In the genomic region with DNA sequence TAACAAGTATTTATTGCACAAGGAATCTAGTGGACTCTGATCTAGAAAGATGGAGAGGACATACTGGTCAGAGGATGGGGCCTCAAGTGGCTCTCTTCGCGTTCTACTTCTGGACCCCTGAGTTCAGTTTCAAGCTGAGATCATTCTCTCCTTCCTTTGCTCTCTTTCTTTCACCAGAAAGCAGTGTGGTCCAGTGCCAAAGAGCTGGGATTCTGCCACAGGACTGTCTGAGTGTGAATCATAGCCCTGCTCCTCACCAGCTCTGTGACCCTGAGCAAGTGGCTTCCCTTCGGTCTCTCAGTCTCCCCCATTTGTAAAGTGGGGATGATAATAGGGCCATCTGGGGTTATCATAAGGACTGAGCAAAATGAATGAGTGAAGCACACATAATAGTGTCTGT, we compare ENCODE assay signal across 16 cellular contexts.
DNase-seq lines count a peak whose midpoint lies in the region; ATAC-seq, FAIRE-seq and TF ChIP-seq lines count a peak whose summit lies in the region.
"Had no signal": no experiment of that assay in that cellular context is flagged by ENCODE, and none has a peak within 500 bp of the region (broad histone marks: within the 10 kb centered on the region; RNA-seq: fewer than 3 reads in every experiment).

No MANE protein-coding gene starts in this region.

- H3K79me1 ChIP-seq in IMR-90 (ENCODE audit: low read depth in 1 of 2, low read length in 2 of 2), result no peaks in the 10 kb centered on the region

- no peak for TF ChIP-seq POLR2A in IMR-90 (IDR thresholded peaks at IDR 0.05; ENCODE audit: low read depth, low read length)

- H4K8ac ChIP-seq in IMR-90 (ENCODE audit: low read depth in 2 of 2, low read length in 2 of 2), result peak overlapping the region in 1 of 2 experiments; percentile 9; a peak in 1 of 4 replicates

- H3K27ac Mint-ChIP-seq in astrocyte (ENCODE audit: unreplicated experiment), result no peak overlapping the region
- no peak overlapping the region for H3K27ac Mint-ChIP-seq in natural killer cell treated with Interleukin-12 subunit alpha and Interleukin-12 subunit beta and Interleukin-15 and Interleukin-18, amount 100 ng/mL, for 72 hours
- H3K27ac Mint-ChIP-seq: CD14-positive monocyte, IgD-negative memory B cell had no signal

- H4K20me1 ChIP-seq in IMR-90 (ENCODE audit: insufficient read depth, low read length) (no peaks in the 10 kb centered on the region), astrocyte (ENCODE audit: insufficient read depth, low read length) (no peaks in the 10 kb centered on the region), keratinocyte (ENCODE audit: control insufficient read depth, extremely low read depth, insufficient read depth, low read length) (no peaks in the 10 kb centered on the region)

- H2BK5ac ChIP-seq in IMR-90 (ENCODE audit: low read depth, low read length, poor library complexity, severe bottlenecking), result no peak overlapping the region

- BruUV-seq in IMR-90 (replicated peaks; lab: Mats Ljungman, UMichigan), result no TSS peak

- H2BK20ac ChIP-seq in IMR-90 (ENCODE audit: low read depth, low read length), result no peak overlapping the region

- no peak for TF ChIP-seq RAD21 in IMR-90 (IDR thresholded peaks at IDR 0.05; ENCODE audit: low read length)

- FAIRE-seq in astrocyte (lab: Jason Lieb, UNC), result peak; percentile 20
- FAIRE-seq in keratinocyte (lab: Jason Lieb, UNC), result peak; percentile 41

- no peak overlapping the region for H2BK15ac ChIP-seq in IMR-90 (ENCODE audit: low read depth, low read length)

- TF ChIP-seq CTCF in IMR-90 (conservative IDR thresholded peaks at IDR 0.05; ENCODE audit: low read depth, low read length) (no peak), astrocyte (IDR thresholded peaks at IDR 0.05; ENCODE audit: insufficient read depth, low read depth, low read length) (no peak), keratinocyte (optimal IDR thresholded peaks at IDR 0.05 in 1 of 3, IDR thresholded peaks at IDR 0.05 in 1 of 3, conservative IDR thresholded peaks at IDR 0.05 in 1 of 3; ENCODE audit: extremely low read depth in 1 of 3, insufficient read depth in 2 of 3, low read length in 3 of 3) (no peak)

- H4K91ac ChIP-seq in IMR-90 (ENCODE audit: insufficient read depth, low read depth, low read length), result no peak overlapping the region

- H3K4me3 Mint-ChIP-seq in astrocyte (ENCODE audit: unreplicated experiment), result no peak overlapping the region
- H3K4me3 Mint-ChIP-seq in natural killer cell treated with Interleukin-12 subunit alpha and Interleukin-12 subunit beta and Interleukin-15 and Interleukin-18, amount 100 ng/mL, for 72 hours, result no peak overlapping the region
- H3K4me3 Mint-ChIP-seq: CD14-positive monocyte, IgD-negative memory B cell had no signal

- H3K27me3 ChIP-seq in IMR-90 (ENCODE audit: control insufficient read depth, insufficient read depth, low read length) (no peaks in the 10 kb centered on the region), astrocyte (ENCODE audit: insufficient read depth, low read length) (no peaks in the 10 kb centered on the region), keratinocyte (ENCODE audit: control insufficient read depth, extremely low read depth, insufficient read depth, low read length) (no peaks in the 10 kb centered on the region)

- H3K9me1 ChIP-seq in IMR-90 (ENCODE audit: insufficient read depth, low read length) (no peaks in the 10 kb centered on the region; the same call in 1 of the 2 replicates), keratinocyte (ENCODE audit: control insufficient read depth, extremely low read depth, insufficient read depth, low read length) (no peaks in the 10 kb centered on the region)

- H3K4ac ChIP-seq in IMR-90 (ENCODE audit: low read depth, low read length), result no peak overlapping the region

- H3K9ac ChIP-seq in IMR-90 (ENCODE audit: low read depth, low read length) (no peak overlapping the region), astrocyte (ENCODE audit: low read length) (no peak overlapping the region), keratinocyte (ENCODE audit: control insufficient read depth, extremely low read depth, insufficient read depth, low read length) (no peak overlapping the region)

- H3K9me3 Mint-ChIP-seq in astrocyte (ENCODE audit: unreplicated experiment), result no peaks in the 10 kb centered on the region
- H3K9me3 Mint-ChIP-seq in natural killer cell treated with Interleukin-12 subunit alpha and Interleukin-12 subunit beta and Interleukin-15 and Interleukin-18, amount 100 ng/mL, for 72 hours, result peaks cover 12% of the 10 kb centered on the region
- H3K9me3 Mint-ChIP-seq: IgD-negative memory B cell had no signal

- H3K4me1 Mint-ChIP-seq in astrocyte (ENCODE audit: low read depth, unreplicated experiment), result peaks cover 8% of the 10 kb centered on the region
- H3K4me1 Mint-ChIP-seq in natural killer cell treated with Interleukin-12 subunit alpha and Interleukin-12 subunit beta and Interleukin-15 and Interleukin-18, amount 100 ng/mL, for 72 hours (ENCODE audit: low read depth in 2 of 2), result no peaks in the 10 kb centered on the region
- H3K4me1 Mint-ChIP-seq: CD14-positive monocyte had no signal

- no peak overlapping the region for H3K56ac ChIP-seq in IMR-90 (ENCODE audit: extremely low read depth, insufficient read depth, low read length)

- H2AK5ac ChIP-seq in IMR-90 (ENCODE audit: low read depth, low read length), result no peak overlapping the region

- in situ Hi-C loops in IMR-90 (cut with MboI; ENCODE audit: low sequenced_read_pairs), result no loop called here

- no peak overlapping the region for H3K14ac ChIP-seq in IMR-90 (replicated peaks; ENCODE audit: low read depth, low read length)

- H3K4me3 ChIP-seq in IMR-90 (ENCODE audit: insufficient read depth, low read depth, low read length) (no peak overlapping the region), astrocyte (ENCODE audit: insufficient read depth, low read depth, low read length) (no peak overlapping the region), keratinocyte (ENCODE audit: control insufficient read depth in 2 of 3, extremely low read depth in 1 of 3, insufficient read depth in 2 of 3, low read depth in 1 of 3, low read length in 3 of 3) (no peak overlapping the region)

- dilution Hi-C loops in IMR-90 (cut with HindIII; ENCODE audit: low sequenced_read_pairs, unreplicated experiment) (no loop called here), keratinocyte (cut with MboI; ENCODE audit: extremely low pct_ligation_motif_present, low sequenced_read_pairs) (no loop called here)

- H3K27me3 Mint-ChIP-seq in astrocyte (ENCODE audit: low read depth, unreplicated experiment), result no peaks in the 10 kb centered on the region
- H3K27me3 Mint-ChIP-seq in natural killer cell treated with Interleukin-12 subunit alpha and Interleukin-12 subunit beta and Interleukin-15 and Interleukin-18, amount 100 ng/mL, for 72 hours, result no peaks in the 10 kb centered on the region
- H3K27me3 Mint-ChIP-seq: IgD-negative memory B cell had no signal

- H3K36me3 ChIP-seq in IMR-90 (ENCODE audit: control insufficient read depth, insufficient read depth, low read length) (no peaks in the 10 kb centered on the region), astrocyte (ENCODE audit: insufficient read depth, low read length) (no peaks in the 10 kb centered on the region), keratinocyte (ENCODE audit: control insufficient read depth in 2 of 2, extremely low read depth in 1 of 2, insufficient read depth in 2 of 2, low read length in 2 of 2) (peaks cover 0 to 3% of the 10 kb centered on the region in 2 experiments)

- H2AFZ ChIP-seq in IMR-90 (replicated peaks; ENCODE audit: low read length, poor library complexity) (no peak overlapping the region), astrocyte (ENCODE audit: low read depth, low read length) (no peak overlapping the region), keratinocyte (ENCODE audit: control insufficient read depth, low read length) (no peak overlapping the region)

- no peak for ATAC-seq in IMR-90 (ENCODE audit: low read depth)
- ATAC-seq in HG02588 (IDR thresholded peaks at IDR 0.05; ENCODE audit: unreplicated experiment), result no peak
- no peak for ATAC-seq in HG03432 (IDR thresholded peaks at IDR 0.05; ENCODE audit: unreplicated experiment)
- ATAC-seq in natural killer cell treated with Interleukin-12 subunit alpha and Interleukin-12 subunit beta and Interleukin-15 and Interleukin-18, amount 100 ng/mL, for 72 hours, result no peak
- ATAC-seq: Panc1, SK-N-SH treated with all-trans-retinoic acid at 6 μM for 48 hours had no signal

- POLR2A ChIA-PET in IMR-90 (lab: Charles Lee; ENCODE audit: unreplicated experiment), result no interaction called here

- no CpG with 5 or more reads among the region's 3 CpGs for WGBS in IMR-90 (ENCODE audit: extremely low coverage in 2 of 2, insufficient read length in 1 of 2), 2 experiments

- DNase-seq in AG08395 (ENCODE audit: low spot score) (peak; percentile 22), IMR-90 (peak; percentile 37), astrocyte (ENCODE audit: low read depth) (peak; percentile 41), keratinocyte (ENCODE audit: low read depth, low spot score) (no peak), NCI-H2107 treated with DMSO at 0.1 percent for 48 hours (lab: John Stamatoyannopoulos, UW; ENCODE audit: unreplicated experiment) (no peak)
- no peak for DNase-seq in natural killer cell treated with Interleukin-12 subunit alpha and Interleukin-12 subunit beta and Interleukin-15 and Interleukin-18, amount 100 ng/mL, for 72 hours (ENCODE audit: low spot score)
- DNase-seq: COR-L47, NCI-H69, Right ventricle myocardium superior had no signal

- no peak overlapping the region for H2BK120ac ChIP-seq in IMR-90 (ENCODE audit: low read depth, low read length)

- no peaks in the 10 kb centered on the region for H3K79me2 ChIP-seq in astrocyte (ENCODE audit: insufficient read depth, low read length)
- H3K79me2 ChIP-seq in keratinocyte (ENCODE audit: control insufficient read depth, insufficient read depth, low read length), result peaks cover 63% of the 10 kb centered on the region

- CTCF ChIA-PET in IMR-90 (lab: Yijun Ruan, JAX), result no interaction called here

- H3K4me2 ChIP-seq in IMR-90 (ENCODE audit: low read depth, low read length) (no peak overlapping the region), astrocyte (ENCODE audit: low read length) (no peak overlapping the region), keratinocyte (ENCODE audit: control insufficient read depth, extremely low read depth, insufficient read depth, low read depth, low read length) (no peak overlapping the region)

- H3K9me3 ChIP-seq in IMR-90 (ENCODE audit: control insufficient read depth, insufficient read depth, low read length) (no peaks in the 10 kb centered on the region), astrocyte (ENCODE audit: insufficient read depth, low read depth, low read length) (no peaks in the 10 kb centered on the region), keratinocyte (ENCODE audit: control insufficient read depth, low read depth, low read length) (no peaks in the 10 kb centered on the region)

- H3K36me3 Mint-ChIP-seq in astrocyte (ENCODE audit: low read depth, unreplicated experiment), result peaks cover under 1% of the 10 kb centered on the region
- H3K36me3 Mint-ChIP-seq in natural killer cell treated with Interleukin-12 subunit alpha and Interleukin-12 subunit beta and Interleukin-15 and Interleukin-18, amount 100 ng/mL, for 72 hours, result no peaks in the 10 kb centered on the region
- H3K36me3 Mint-ChIP-seq: CD14-positive monocyte, IgD-negative memory B cell had no signal

- no peak overlapping the region for H3K27ac ChIP-seq in IMR-90 (ENCODE audit: insufficient read depth, low read length)
- H3K27ac ChIP-seq in astrocyte (ENCODE audit: low read depth, low read length), result no peak overlapping the region
- H3K27ac ChIP-seq in keratinocyte (ENCODE audit: control insufficient read depth, insufficient read depth, low read length), result no peak overlapping the region
- H3K27ac ChIP-seq: 22Rv1 had no signal

- H3K4me1 ChIP-seq in IMR-90 (ENCODE audit: control insufficient read depth, insufficient read depth, low read length) (no peaks in the 10 kb centered on the region), astrocyte (ENCODE audit: insufficient read depth, low read length) (no peaks in the 10 kb centered on the region), keratinocyte (ENCODE audit: control insufficient read depth, extremely low read depth, insufficient read depth, low read length) (no peaks in the 10 kb centered on the region)

- no peak overlapping the region for H4K5ac ChIP-seq in IMR-90 (ENCODE audit: low read depth, low read length)

- no peak overlapping the region for H3K18ac ChIP-seq in IMR-90 (ENCODE audit: low read depth, low read length)

- intact Hi-C loops in IMR-90 (cut with micrococcal nuclease), result no loop called here

- no peak overlapping the region for H3K23ac ChIP-seq in IMR-90 (ENCODE audit: low read depth, low read length)

- no peak overlapping the region for H2AK9ac ChIP-seq in IMR-90 (replicated peaks; ENCODE audit: low read depth, low read length, poor library complexity)

Comparison
In these comparisons a context has a peak if more than half of its experiments do, and no peak if none do; other contexts are left out.
1. DNase-seq: peak in AG08395 (single experiment), IMR-90 (single experiment) and astrocyte (single experiment); none in keratinocyte (single experiment), NCI-H2107 treated with DMSO at 0.1 percent for 48 hours (single experiment) and natural killer cell treated with Interleukin-12 subunit alpha and Interleukin-12 subunit beta and Interleukin-15 and Interleukin-18, amount 100 ng/mL, for 72 hours (single experiment).